Comparison of ENCODE assay signal across 15 cellular contexts in genomic region chr5:122297587-122298298, GRCh38. TPM values are rescaled to one million over a fixed set of nuclear protein-coding genes. Genes with fewer than 3 reads are reported as not detected.
DNase-seq lines count a peak whose midpoint lies in the region; ATAC-seq, FAIRE-seq and TF ChIP-seq lines count a peak whose summit lies in the region.
"Had no signal": no experiment of that assay in that cellular context is flagged by ENCODE, and none has a peak within 500 bp of the region (broad histone marks: within the 10 kb centered on the region; RNA-seq: fewer than 3 reads in every experiment).

No MANE protein-coding gene starts in this region.

- ATAC-seq in GM19438 (IDR thresholded peaks at IDR 0.05; ENCODE audit: low read depth, unreplicated experiment) (peak; percentile 76), HG02763 (IDR thresholded peaks at IDR 0.05; ENCODE audit: unreplicated experiment) (peak; percentile 89), HG03432 (IDR thresholded peaks at IDR 0.05; ENCODE audit: unreplicated experiment) (peak; percentile 95), upper lobe of right lung (no peak), GM23338 (no peak), Right ventricle myocardium superior (ENCODE audit: poor library complexity) (no peak)
- ATAC-seq: A549, left lung had no signal

- H3K4me2 ChIP-seq in GM23338, result no peak overlapping the region
- H3K4me2 ChIP-seq: A549 had no signal

- H3K27me3 ChIP-seq in upper lobe of right lung (no peaks in the 10 kb centered on the region), GM23338 (ENCODE audit: insufficient read depth) (no peaks in the 10 kb centered on the region)
- H3K27me3 ChIP-seq: left lung, neutrophil had no signal

- no peak for TF ChIP-seq POLR2A in GM12892 (IDR thresholded peaks at IDR 0.05; ENCODE audit: low read depth, low read length)

- peaks cover 5% of the 10 kb centered on the region; the same call in 1 of the 3 replicates for H3K36me3 Mint-ChIP-seq in GM23338 (ENCODE audit: low read depth)

- TF ChIP-seq CTCF in upper lobe of right lung (IDR thresholded peaks at IDR 0.05) (no peak), GM23338 (conservative IDR thresholded peaks at IDR 0.05; ENCODE audit: low read depth in 2 of 2) (no peak)

- H3K9me3 Mint-ChIP-seq in GM23338, result peaks cover 5% of the 10 kb centered on the region; the same call in 2 of the 3 replicates

- DNase-seq in GM12892 (ENCODE audit: insufficient read length) (no peak), upper lobe of right lung (no peak), GM23338 (ENCODE audit: low spot score) (no peak), Right ventricle myocardium superior (no peak), kidney glomerular epithelial cell (lab: John Stamatoyannopoulos, UW) (no peak)
- DNase-seq: effector CD4-positive, alpha-beta T cell; left lung; NCI-H2081 had no signal

- peak; percentile 91 for FAIRE-seq in GM12892 (lab: Jason Lieb, UNC)
- FAIRE-seq: A549, D721Med, TTC549 had no signal

- H3K36me3 ChIP-seq in upper lobe of right lung, result no peaks in the 10 kb centered on the region
- H3K36me3 ChIP-seq in GM23338 (ENCODE audit: insufficient read depth), result no peaks in the 10 kb centered on the region
- H3K36me3 ChIP-seq: left lung, neutrophil had no signal

- no peak overlapping the region for H2AFZ ChIP-seq in GM23338

- no peaks in the 10 kb centered on the region for H4K20me1 ChIP-seq in GM23338 (replicated peaks; ENCODE audit: insufficient read depth)

- no peaks in the 10 kb centered on the region for H3K9me3 ChIP-seq in upper lobe of right lung
- H3K9me3 ChIP-seq: A549, left lung, neutrophil had no signal

- no peak overlapping the region for H3K27ac ChIP-seq in upper lobe of right lung
- H3K27ac ChIP-seq in GM23338 (ENCODE audit: low read depth), result no peak overlapping the region
- H3K27ac ChIP-seq: A549, left lung, neutrophil had no signal

- H3K4me3 ChIP-seq in upper lobe of right lung, result no peak overlapping the region
- H3K4me3 ChIP-seq in GM23338, result no peak overlapping the region
- H3K4me3 ChIP-seq: A549, left lung had no signal

- H3K27me3 Mint-ChIP-seq in GM23338 (ENCODE audit: insufficient read depth, low read depth, poor library complexity), result no peaks in the 10 kb centered on the region

- H3K9me2 ChIP-seq in GM23338 (ENCODE audit: insufficient read depth), result no peaks in the 10 kb centered on the region

- H3K4me3 Mint-ChIP-seq in GM23338, result no peak overlapping the region

- peaks cover 12% of the 10 kb centered on the region; the same call in 2 of the 3 replicates for H3K4me1 Mint-ChIP-seq in GM23338

- intact Hi-C loops in upper lobe of right lung (cut with DNase I) (no loop called here), Right ventricle myocardium superior (cut with DNase I) (loop anchor here (10.0 kb wide), 1 partner anchor 117 kb away; no protein-coding TSS in a partner anchor)

- H3K27ac Mint-ChIP-seq in GM23338, result no peak overlapping the region

- H3K79me2 ChIP-seq in GM23338 (replicated peaks; ENCODE audit: insufficient read depth), result no peaks in the 10 kb centered on the region

- H3K4me1 ChIP-seq in upper lobe of right lung (peaks cover 3% of the 10 kb centered on the region), GM23338 (ENCODE audit: insufficient read depth) (peaks cover 23% of the 10 kb centered on the region; the same call in 1 of the 2 replicates)
- H3K4me1 ChIP-seq: A549, left lung had no signal

- H3F3A ChIP-seq in GM23338 (replicated peaks; ENCODE audit: low read depth), result no peaks in the 10 kb centered on the region

TF ChIP-seq in GM23338, 12 proteins besides CTCF, POLR2A, EP300 and RAD21 (continues in another document):
- TF ChIP-seq STAT1 (IDR thresholded peaks at IDR 0.05; ENCODE audit: unreplicated experiment), result no peak
- TF ChIP-seq EZH2 (IDR thresholded peaks at IDR 0.05; ENCODE audit: low read depth, unreplicated experiment), result no peak
- no peak for TF ChIP-seq ZNF114 (CRISPR knock-in tag; IDR thresholded peaks at IDR 0.05)
- TF ChIP-seq ZNF462 (CRISPR knock-in tag; IDR thresholded peaks at IDR 0.05), result no peak
- TF ChIP-seq EZH2phosphoT487 (IDR thresholded peaks at IDR 0.05; ENCODE audit: unreplicated experiment), result no peak
- TF ChIP-seq JUNB (IDR thresholded peaks at IDR 0.05; ENCODE audit: unreplicated experiment), result no peak
- no peak for TF ChIP-seq CREB1 (CRISPR knock-in tag; IDR thresholded peaks at IDR 0.05; ENCODE audit: low read depth)

RNA-seq across cellular contexts. Expression of gene SNCAIP, which starts 14.3 kb away (rescaled TPM):
- 3.6 TPM for polyA plus RNA-seq in GM12892 (2012; ENCODE audit: missing spikeins)
- total RNA-seq in upper lobe of right lung, result 4.0 TPM
- total RNA-seq in GM23338 (2014; rRNA removed; shearing (Covaris generic)), result 8.0 and 11.9 TPM in 2 replicates
- 5.6 and 6.1 TPM in 2 replicates for polyA plus RNA-seq in GM23338 (2016; fragmentation: Nextera tagmentation; extraction: Ambion mirVana)
- 1.2 TPM for total RNA-seq in Right ventricle myocardium superior

Comparison
In these comparisons a context has a peak if more than half of its experiments do, and no peak if none do; other contexts are left out.
1. ATAC-seq: peak in GM19438 (single experiment), HG02763 (single experiment) and HG03432 (single experiment); none in upper lobe of right lung (single experiment), GM23338 (single experiment) and Right ventricle myocardium superior (single experiment).